1 cellular context compared by ENCODE assay signal in genomic region chr19:6372594-6373095, GRCh38.
TF ChIP-seq lines count a peak whose summit lies in the region.

A gene with protein sequence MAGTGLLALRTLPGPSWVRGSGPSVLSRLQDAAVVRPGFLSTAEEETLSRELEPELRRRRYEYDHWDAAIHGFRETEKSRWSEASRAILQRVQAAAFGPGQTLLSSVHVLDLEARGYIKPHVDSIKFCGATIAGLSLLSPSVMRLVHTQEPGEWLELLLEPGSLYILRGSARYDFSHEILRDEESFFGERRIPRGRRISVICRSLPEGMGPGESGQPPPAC (plus strand): TSS chr19:6372794. CDS start chr19:6372821, 27 bp downstream.

TF ChIP-seq in HepG2, 621 proteins besides CTCF, POLR2A, EP300 and RAD21 (continued from another document and continues in another):
- TF ChIP-seq, protein P1, sequence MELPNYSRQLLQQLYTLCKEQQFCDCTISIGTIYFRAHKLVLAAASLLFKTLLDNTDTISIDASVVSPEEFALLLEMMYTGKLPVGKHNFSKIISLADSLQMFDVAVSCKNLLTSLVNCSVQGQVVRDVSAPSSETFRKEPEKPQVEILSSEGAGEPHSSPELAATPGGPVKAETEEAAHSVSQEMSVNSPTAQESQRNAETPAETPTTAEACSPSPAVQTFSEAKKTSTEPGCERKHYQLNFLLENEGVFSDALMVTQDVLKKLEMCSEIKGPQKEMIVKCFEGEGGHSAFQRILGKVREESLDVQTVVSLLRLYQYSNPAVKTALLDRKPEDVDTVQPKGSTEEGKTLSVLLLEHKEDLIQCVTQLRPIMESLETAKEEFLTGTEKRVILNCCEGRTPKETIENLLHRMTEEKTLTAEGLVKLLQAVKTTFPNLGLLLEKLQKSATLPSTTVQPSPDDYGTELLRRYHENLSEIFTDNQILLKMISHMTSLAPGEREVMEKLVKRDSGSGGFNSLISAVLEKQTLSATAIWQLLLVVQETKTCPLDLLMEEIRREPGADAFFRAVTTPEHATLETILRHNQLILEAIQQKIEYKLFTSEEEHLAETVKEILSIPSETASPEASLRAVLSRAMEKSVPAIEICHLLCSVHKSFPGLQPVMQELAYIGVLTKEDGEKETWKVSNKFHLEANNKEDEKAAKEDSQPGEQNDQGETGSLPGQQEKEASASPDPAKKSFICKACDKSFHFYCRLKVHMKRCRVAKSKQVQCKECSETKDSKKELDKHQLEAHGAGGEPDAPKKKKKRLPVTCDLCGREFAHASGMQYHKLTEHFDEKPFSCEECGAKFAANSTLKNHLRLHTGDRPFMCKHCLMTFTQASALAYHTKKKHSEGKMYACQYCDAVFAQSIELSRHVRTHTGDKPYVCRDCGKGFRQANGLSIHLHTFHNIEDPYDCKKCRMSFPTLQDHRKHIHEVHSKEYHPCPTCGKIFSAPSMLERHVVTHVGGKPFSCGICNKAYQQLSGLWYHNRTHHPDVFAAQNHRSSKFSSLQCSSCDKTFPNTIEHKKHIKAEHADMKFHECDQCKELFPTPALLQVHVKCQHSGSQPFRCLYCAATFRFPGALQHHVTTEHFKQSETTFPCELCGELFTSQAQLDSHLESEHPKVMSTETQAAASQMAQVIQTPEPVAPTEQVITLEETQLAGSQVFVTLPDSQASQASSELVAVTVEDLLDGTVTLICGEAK (IDR thresholded peaks at IDR 0.05): no peak
- TF ChIP-seq, protein P1 (CRISPR knock-in tag; IDR thresholded peaks at IDR 0.05): no peak
- TF ChIP-seq, protein P2, sequence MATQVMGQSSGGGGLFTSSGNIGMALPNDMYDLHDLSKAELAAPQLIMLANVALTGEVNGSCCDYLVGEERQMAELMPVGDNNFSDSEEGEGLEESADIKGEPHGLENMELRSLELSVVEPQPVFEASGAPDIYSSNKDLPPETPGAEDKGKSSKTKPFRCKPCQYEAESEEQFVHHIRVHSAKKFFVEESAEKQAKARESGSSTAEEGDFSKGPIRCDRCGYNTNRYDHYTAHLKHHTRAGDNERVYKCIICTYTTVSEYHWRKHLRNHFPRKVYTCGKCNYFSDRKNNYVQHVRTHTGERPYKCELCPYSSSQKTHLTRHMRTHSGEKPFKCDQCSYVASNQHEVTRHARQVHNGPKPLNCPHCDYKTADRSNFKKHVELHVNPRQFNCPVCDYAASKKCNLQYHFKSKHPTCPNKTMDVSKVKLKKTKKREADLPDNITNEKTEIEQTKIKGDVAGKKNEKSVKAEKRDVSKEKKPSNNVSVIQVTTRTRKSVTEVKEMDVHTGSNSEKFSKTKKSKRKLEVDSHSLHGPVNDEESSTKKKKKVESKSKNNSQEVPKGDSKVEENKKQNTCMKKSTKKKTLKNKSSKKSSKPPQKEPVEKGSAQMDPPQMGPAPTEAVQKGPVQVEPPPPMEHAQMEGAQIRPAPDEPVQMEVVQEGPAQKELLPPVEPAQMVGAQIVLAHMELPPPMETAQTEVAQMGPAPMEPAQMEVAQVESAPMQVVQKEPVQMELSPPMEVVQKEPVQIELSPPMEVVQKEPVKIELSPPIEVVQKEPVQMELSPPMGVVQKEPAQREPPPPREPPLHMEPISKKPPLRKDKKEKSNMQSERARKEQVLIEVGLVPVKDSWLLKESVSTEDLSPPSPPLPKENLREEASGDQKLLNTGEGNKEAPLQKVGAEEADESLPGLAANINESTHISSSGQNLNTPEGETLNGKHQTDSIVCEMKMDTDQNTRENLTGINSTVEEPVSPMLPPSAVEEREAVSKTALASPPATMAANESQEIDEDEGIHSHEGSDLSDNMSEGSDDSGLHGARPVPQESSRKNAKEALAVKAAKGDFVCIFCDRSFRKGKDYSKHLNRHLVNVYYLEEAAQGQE (IDR thresholded peaks at IDR 0.05; ENCODE audit: borderline replicate concordance in 1 of 2, low read depth in 1 of 2, low read length in 2 of 2): no peak
- TF ChIP-seq ZBTB7A (CRISPR knock-in tag; IDR thresholded peaks at IDR 0.05): peak; percentile 78
- peak; percentile 75; the same call in 1 of the 2 replicates for TF ChIP-seq DNMT1 (CRISPR knock-in tag; IDR thresholded peaks at IDR 0.05)
- TF ChIP-seq, protein P3, sequence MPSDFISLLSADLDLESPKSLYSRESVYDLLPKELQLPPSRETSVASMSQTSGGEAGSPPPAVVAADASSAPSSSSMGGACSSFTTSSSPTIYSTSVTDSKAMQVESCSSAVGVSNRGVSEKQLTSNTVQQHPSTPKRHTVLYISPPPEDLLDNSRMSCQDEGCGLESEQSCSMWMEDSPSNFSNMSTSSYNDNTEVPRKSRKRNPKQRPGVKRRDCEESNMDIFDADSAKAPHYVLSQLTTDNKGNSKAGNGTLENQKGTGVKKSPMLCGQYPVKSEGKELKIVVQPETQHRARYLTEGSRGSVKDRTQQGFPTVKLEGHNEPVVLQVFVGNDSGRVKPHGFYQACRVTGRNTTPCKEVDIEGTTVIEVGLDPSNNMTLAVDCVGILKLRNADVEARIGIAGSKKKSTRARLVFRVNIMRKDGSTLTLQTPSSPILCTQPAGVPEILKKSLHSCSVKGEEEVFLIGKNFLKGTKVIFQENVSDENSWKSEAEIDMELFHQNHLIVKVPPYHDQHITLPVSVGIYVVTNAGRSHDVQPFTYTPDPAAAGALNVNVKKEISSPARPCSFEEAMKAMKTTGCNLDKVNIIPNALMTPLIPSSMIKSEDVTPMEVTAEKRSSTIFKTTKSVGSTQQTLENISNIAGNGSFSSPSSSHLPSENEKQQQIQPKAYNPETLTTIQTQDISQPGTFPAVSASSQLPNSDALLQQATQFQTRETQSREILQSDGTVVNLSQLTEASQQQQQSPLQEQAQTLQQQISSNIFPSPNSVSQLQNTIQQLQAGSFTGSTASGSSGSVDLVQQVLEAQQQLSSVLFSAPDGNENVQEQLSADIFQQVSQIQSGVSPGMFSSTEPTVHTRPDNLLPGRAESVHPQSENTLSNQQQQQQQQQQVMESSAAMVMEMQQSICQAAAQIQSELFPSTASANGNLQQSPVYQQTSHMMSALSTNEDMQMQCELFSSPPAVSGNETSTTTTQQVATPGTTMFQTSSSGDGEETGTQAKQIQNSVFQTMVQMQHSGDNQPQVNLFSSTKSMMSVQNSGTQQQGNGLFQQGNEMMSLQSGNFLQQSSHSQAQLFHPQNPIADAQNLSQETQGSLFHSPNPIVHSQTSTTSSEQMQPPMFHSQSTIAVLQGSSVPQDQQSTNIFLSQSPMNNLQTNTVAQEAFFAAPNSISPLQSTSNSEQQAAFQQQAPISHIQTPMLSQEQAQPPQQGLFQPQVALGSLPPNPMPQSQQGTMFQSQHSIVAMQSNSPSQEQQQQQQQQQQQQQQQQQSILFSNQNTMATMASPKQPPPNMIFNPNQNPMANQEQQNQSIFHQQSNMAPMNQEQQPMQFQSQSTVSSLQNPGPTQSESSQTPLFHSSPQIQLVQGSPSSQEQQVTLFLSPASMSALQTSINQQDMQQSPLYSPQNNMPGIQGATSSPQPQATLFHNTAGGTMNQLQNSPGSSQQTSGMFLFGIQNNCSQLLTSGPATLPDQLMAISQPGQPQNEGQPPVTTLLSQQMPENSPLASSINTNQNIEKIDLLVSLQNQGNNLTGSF (CRISPR knock-in tag; IDR thresholded peaks at IDR 0.05): no peak
- TF ChIP-seq CBX1 (IDR thresholded peaks at IDR 0.05; ENCODE audit: low read depth): no peak
- TF ChIP-seq ZNF33A (CRISPR knock-in tag; IDR thresholded peaks at IDR 0.05; ENCODE audit: borderline replicate concordance): 0 out of 2 replicates have a peak, but pooled peaks have one; percentile 57
- TF ChIP-seq, protein P4, sequence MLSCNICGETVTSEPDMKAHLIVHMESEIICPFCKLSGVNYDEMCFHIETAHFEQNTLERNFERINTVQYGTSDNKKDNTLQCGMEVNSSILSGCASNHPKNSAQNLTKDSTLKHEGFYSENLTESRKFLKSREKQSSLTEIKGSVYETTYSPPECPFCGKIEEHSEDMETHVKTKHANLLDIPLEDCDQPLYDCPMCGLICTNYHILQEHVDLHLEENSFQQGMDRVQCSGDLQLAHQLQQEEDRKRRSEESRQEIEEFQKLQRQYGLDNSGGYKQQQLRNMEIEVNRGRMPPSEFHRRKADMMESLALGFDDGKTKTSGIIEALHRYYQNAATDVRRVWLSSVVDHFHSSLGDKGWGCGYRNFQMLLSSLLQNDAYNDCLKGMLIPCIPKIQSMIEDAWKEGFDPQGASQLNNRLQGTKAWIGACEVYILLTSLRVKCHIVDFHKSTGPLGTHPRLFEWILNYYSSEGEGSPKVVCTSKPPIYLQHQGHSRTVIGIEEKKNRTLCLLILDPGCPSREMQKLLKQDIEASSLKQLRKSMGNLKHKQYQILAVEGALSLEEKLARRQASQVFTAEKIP (CRISPR knock-in tag; IDR thresholded peaks at IDR 0.05; ENCODE audit: borderline replicate concordance): no peak
- TF ChIP-seq ZSCAN29 (CRISPR knock-in tag; conservative IDR thresholded peaks at IDR 0.05): 0 out of 2 replicates have a peak, but pooled peaks have one; percentile 28
- 0 out of 2 replicates have a peak, but pooled peaks have one; percentile 26 for TF ChIP-seq ZBTB26 (CRISPR knock-in tag; IDR thresholded peaks at IDR 0.05; ENCODE audit: borderline replicate concordance)
- TF ChIP-seq, protein P5, sequence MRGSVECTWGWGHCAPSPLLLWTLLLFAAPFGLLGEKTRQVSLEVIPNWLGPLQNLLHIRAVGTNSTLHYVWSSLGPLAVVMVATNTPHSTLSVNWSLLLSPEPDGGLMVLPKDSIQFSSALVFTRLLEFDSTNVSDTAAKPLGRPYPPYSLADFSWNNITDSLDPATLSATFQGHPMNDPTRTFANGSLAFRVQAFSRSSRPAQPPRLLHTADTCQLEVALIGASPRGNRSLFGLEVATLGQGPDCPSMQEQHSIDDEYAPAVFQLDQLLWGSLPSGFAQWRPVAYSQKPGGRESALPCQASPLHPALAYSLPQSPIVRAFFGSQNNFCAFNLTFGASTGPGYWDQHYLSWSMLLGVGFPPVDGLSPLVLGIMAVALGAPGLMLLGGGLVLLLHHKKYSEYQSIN (CRISPR knock-in tag; IDR thresholded peaks at IDR 0.05; ENCODE audit: borderline replicate concordance): no peak
- no peak for TF ChIP-seq ZNF30 (CRISPR knock-in tag; IDR thresholded peaks at IDR 0.05)
- TF ChIP-seq MIER3 (CRISPR knock-in tag; IDR thresholded peaks at IDR 0.05; ENCODE audit: borderline replicate concordance): no peak
- TF ChIP-seq GPN1 (CRISPR knock-in tag; IDR thresholded peaks at IDR 0.05; ENCODE audit: borderline replicate concordance): peak; percentile 45; the same call in 1 of the 2 replicates
- no peak for TF ChIP-seq PAWR (CRISPR knock-in tag; IDR thresholded peaks at IDR 0.05; ENCODE audit: borderline replicate concordance)
- TF ChIP-seq TERF1 (CRISPR knock-in tag; IDR thresholded peaks at IDR 0.05): peak; percentile 84
- no peak; the same call in 1 of the 2 replicates for TF ChIP-seq GATAD1 (CRISPR knock-in tag; IDR thresholded peaks at IDR 0.05)
- no peak; the same call in 1 of the 2 replicates for TF ChIP-seq PAX8 (CRISPR knock-in tag; IDR thresholded peaks at IDR 0.05; ENCODE audit: borderline replicate concordance)
- TF ChIP-seq, protein P6, sequence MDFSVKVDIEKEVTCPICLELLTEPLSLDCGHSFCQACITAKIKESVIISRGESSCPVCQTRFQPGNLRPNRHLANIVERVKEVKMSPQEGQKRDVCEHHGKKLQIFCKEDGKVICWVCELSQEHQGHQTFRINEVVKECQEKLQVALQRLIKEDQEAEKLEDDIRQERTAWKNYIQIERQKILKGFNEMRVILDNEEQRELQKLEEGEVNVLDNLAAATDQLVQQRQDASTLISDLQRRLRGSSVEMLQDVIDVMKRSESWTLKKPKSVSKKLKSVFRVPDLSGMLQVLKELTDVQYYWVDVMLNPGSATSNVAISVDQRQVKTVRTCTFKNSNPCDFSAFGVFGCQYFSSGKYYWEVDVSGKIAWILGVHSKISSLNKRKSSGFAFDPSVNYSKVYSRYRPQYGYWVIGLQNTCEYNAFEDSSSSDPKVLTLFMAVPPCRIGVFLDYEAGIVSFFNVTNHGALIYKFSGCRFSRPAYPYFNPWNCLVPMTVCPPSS (IDR thresholded peaks at IDR 0.05): no peak
- no peak for TF ChIP-seq MLLT10 (CRISPR knock-in tag; IDR thresholded peaks at IDR 0.05)
- TF ChIP-seq PRMT3 (CRISPR knock-in tag; IDR thresholded peaks at IDR 0.05; ENCODE audit: borderline replicate concordance, low read depth): no peak
- 0 out of 2 replicates have a peak, but pooled peaks have one; percentile 55 for TF ChIP-seq ZNF333 (CRISPR knock-in tag; IDR thresholded peaks at IDR 0.05; ENCODE audit: borderline replicate concordance)
- no peak for TF ChIP-seq ZNF660 (CRISPR knock-in tag; IDR thresholded peaks at IDR 0.05; ENCODE audit: borderline replicate concordance, low read depth)
- TF ChIP-seq RFX3 (CRISPR knock-in tag; IDR thresholded peaks at IDR 0.05): no peak
- 0 out of 2 replicates have a peak, but pooled peaks have one; percentile 35 for TF ChIP-seq BRD4 (CRISPR knock-in tag; IDR thresholded peaks at IDR 0.05)
